Comparison of ENCODE assay signal across 10 cellular contexts in genomic region chr1:96865731-96866684, GRCh38.
DNase-seq lines count a peak whose midpoint lies in the region; ATAC-seq, FAIRE-seq and TF ChIP-seq lines count a peak whose summit lies in the region.
"Had no signal": no experiment of that assay in that cellular context is flagged by ENCODE, and none has a peak within 500 bp of the region (broad histone marks: within the 10 kb centered on the region; RNA-seq: fewer than 3 reads in every experiment).

No MANE protein-coding gene starts in this region.

- H3K27me3 Mint-ChIP-seq in activated T-cell treated with anti-CD3 and anti-CD28 coated beads, Interleukin-2, amount 50 U/mL, for 24 hours, result peaks cover 6% of the 10 kb centered on the region

- no peak overlapping the region for H3K4me3 Mint-ChIP-seq in activated T-cell treated with anti-CD3 and anti-CD28 coated beads, Interleukin-2, amount 50 U/mL, for 24 hours
- H3K4me3 Mint-ChIP-seq: naive thymus-derived CD8-positive, alpha-beta T cell had no signal

- TF ChIP-seq CTCF in PC-3 (conservative IDR thresholded peaks at IDR 0.05; ENCODE audit: low read depth, low read length) (no peak), pancreas (IDR thresholded peaks at IDR 0.05) (no peak)

- peak overlapping the region; percentile 20; the same call in 1 of the 2 replicates for H3K4me2 ChIP-seq in PC-3 (ENCODE audit: low read length)

- POLR2A ChIA-PET in PC-3 (lab: Charles Lee; ENCODE audit: unreplicated experiment), result no interaction called here

- ATAC-seq in PC-3 (peak; percentile 87), pancreas (peak; percentile 28 to 79 (median 64))
- ATAC-seq: naive thymus-derived CD8-positive, alpha-beta T cell had no signal

- no peaks in the 10 kb centered on the region for H3K79me2 ChIP-seq in PC-3 (ENCODE audit: low read length)

- peaks cover 4% of the 10 kb centered on the region for H3K9me3 Mint-ChIP-seq in activated T-cell treated with anti-CD3 and anti-CD28 coated beads, Interleukin-2, amount 50 U/mL, for 24 hours

- CTCF ChIA-PET in PC-3 (lab: Charles Lee), result no interaction called here

- no peak for FAIRE-seq in pancreas (lab: Jason Lieb, UNC)

- no peak overlapping the region for H2AFZ ChIP-seq in PC-3 (ENCODE audit: low read length)

- WGBS in pancreas, 2 donors, result 52 to 60% methylated on average over 3 of the region's 3 CpGs

- peaks cover 4% of the 10 kb centered on the region for H3K4me1 ChIP-seq in PC-3 (ENCODE audit: insufficient read depth, low read length)
- H3K4me1 ChIP-seq in pancreas, result no peaks in the 10 kb centered on the region

- intact Hi-C loops in PC-3 (cut with micrococcal nuclease), result no loop called here
- intact Hi-C loops in pancreas (cut with DNase I), result no loop called here

- no peaks in the 10 kb centered on the region for H3K36me3 ChIP-seq in PC-3 (ENCODE audit: low read depth, low read length)
- H3K36me3 ChIP-seq in pancreas, result no peaks in the 10 kb centered on the region

- no peaks in the 10 kb centered on the region for H3K9me3 ChIP-seq in PC-3 (ENCODE audit: low read length)
- no peaks in the 10 kb centered on the region for H3K9me3 ChIP-seq in pancreas

- no peaks in the 10 kb centered on the region for H3F3A ChIP-seq in PC-3 (ENCODE audit: low read length, unreplicated experiment)

- no peaks in the 10 kb centered on the region for H4K20me1 ChIP-seq in PC-3 (ENCODE audit: low read length)

- no peaks in the 10 kb centered on the region for H3K36me3 Mint-ChIP-seq in activated T-cell treated with anti-CD3 and anti-CD28 coated beads, Interleukin-2, amount 50 U/mL, for 24 hours (ENCODE audit: low read depth)

- no peaks in the 10 kb centered on the region for H3K4me1 Mint-ChIP-seq in activated T-cell treated with anti-CD3 and anti-CD28 coated beads, Interleukin-2, amount 50 U/mL, for 24 hours (ENCODE audit: low read depth)
- H3K4me1 Mint-ChIP-seq: naive thymus-derived CD8-positive, alpha-beta T cell had no signal

- H3K27ac ChIP-seq in PC-3 (ENCODE audit: low read length) (peak overlapping the region; percentile 54), pancreas (no peak overlapping the region)

- H3K27me3 ChIP-seq in PC-3 (ENCODE audit: low read length), result no peaks in the 10 kb centered on the region
- no peaks in the 10 kb centered on the region for H3K27me3 ChIP-seq in pancreas

- H3K4me3 ChIP-seq in PC-3 (ENCODE audit: low read length) (no peak overlapping the region), pancreas (no peak overlapping the region)

- no peak overlapping the region for H3K9ac ChIP-seq in PC-3 (ENCODE audit: low read length)

- DNase-seq in AG20443 (ENCODE audit: low spot score) (peak; percentile 68), PC-3 (peak; percentile 82), fibroblast of gingiva (ENCODE audit: low read depth) (peak; percentile 100), pancreas (no peak), NCI-H2196 (lab: John Stamatoyannopoulos, UW; ENCODE audit: unreplicated experiment) (no peak), NCI-H1930 (lab: John Stamatoyannopoulos, UW) (no peak)
- DNase-seq in activated CD4-positive, alpha-beta T cell treated with anti-CD3 and anti-CD28 coated beads, Interleukin-2, amount 50 U/mL, for 48 hours, result no peak
- no peak for DNase-seq in activated T-cell treated with anti-CD3 and anti-CD28 coated beads, Interleukin-2, amount 50 U/mL, for 24 hours
- DNase-seq: naive thymus-derived CD8-positive, alpha-beta T cell; NK-92 treated with Interleukin-12 subunit alpha and Interleukin-12 subunit beta, amount 100 ng/mL, for 24 hours had no signal

- no peak overlapping the region for H3K27ac Mint-ChIP-seq in activated T-cell treated with anti-CD3 and anti-CD28 coated beads, Interleukin-2, amount 50 U/mL, for 24 hours
- H3K27ac Mint-ChIP-seq: naive thymus-derived CD8-positive, alpha-beta T cell had no signal

- H3K9me2 ChIP-seq in PC-3 (replicated peaks; ENCODE audit: low read length), result no peaks in the 10 kb centered on the region

- BruUV-seq in PC-3 (replicated peaks; lab: Mats Ljungman, UMichigan), result no TSS peak

Comparison
In these comparisons a context has a peak if more than half of its experiments do, and no peak if none do; other contexts are left out.
1. DNase-seq: peak in AG20443 (single experiment), PC-3 (single experiment) and fibroblast of gingiva (single experiment); none in pancreas (0 of 6), activated CD4-positive, alpha-beta T cell treated with anti-CD3 and anti-CD28 coated beads, Interleukin-2, amount 50 U/mL, for 48 hours (0 of 2), NCI-H2196 (single experiment), NCI-H1930 (0 of 2) and activated T-cell treated with anti-CD3 and anti-CD28 coated beads, Interleukin-2, amount 50 U/mL, for 24 hours (single experiment).